Comparison of ENCODE assay signal across 1 cellular context in the genomic region with DNA sequence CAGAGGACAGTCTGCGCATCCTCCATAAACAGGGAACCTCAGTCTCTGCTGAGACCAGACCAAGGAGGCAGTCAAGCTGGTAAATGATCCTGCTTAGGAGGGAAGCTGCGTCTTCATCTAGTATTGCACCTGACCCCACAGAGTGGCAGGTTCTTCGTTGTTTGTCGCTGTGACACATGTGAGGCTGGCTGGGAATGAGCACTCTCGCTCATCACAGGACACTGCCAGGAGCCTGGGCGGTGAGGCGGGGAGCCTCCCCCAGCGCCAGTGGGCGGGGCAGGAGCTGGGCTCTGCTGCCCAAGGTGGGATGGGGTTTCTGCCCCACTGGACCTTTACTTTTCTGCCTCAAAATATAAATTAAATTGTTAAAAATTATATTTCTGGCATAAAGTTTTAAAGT.
TF ChIP-seq lines count a peak whose summit lies in the region.

No MANE protein-coding gene starts in this region.

TF ChIP-seq in H1, 55 proteins besides CTCF, POLR2A, EP300 and RAD21:
- TF ChIP-seq, protein P1, sequence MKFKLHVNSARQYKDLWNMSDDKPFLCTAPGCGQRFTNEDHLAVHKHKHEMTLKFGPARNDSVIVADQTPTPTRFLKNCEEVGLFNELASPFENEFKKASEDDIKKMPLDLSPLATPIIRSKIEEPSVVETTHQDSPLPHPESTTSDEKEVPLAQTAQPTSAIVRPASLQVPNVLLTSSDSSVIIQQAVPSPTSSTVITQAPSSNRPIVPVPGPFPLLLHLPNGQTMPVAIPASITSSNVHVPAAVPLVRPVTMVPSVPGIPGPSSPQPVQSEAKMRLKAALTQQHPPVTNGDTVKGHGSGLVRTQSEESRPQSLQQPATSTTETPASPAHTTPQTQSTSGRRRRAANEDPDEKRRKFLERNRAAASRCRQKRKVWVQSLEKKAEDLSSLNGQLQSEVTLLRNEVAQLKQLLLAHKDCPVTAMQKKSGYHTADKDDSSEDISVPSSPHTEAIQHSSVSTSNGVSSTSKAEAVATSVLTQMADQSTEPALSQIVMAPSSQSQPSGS (IDR thresholded peaks at IDR 0.05; ENCODE audit: low read length) = no peak
- no peak for TF ChIP-seq EGR1 (IDR thresholded peaks at IDR 0.05; ENCODE audit: borderline replicate concordance, low read depth, low read length)
- no peak for TF ChIP-seq CREB1 (IDR thresholded peaks at IDR 0.05)
- no peak for TF ChIP-seq MAFK (IDR thresholded peaks at IDR 0.05; ENCODE audit: low read depth, low read length)
- TF ChIP-seq HDAC2 (IDR thresholded peaks at IDR 0.05; ENCODE audit: borderline replicate concordance in 1 of 2, low read depth in 2 of 2, low read length in 2 of 2) = no peak
- no peak for TF ChIP-seq GTF2F1 (IDR thresholded peaks at IDR 0.05; ENCODE audit: borderline replicate concordance, low read depth, low read length)
- TF ChIP-seq CTBP2 (IDR thresholded peaks at IDR 0.05; ENCODE audit: borderline replicate concordance, insufficient read depth, insufficient read length, low read length) = no peak
- TF ChIP-seq SUZ12 (IDR thresholded peaks at IDR 0.05; ENCODE audit: low read length) = no peak
- no peak for TF ChIP-seq GABPA (IDR thresholded peaks at IDR 0.05; ENCODE audit: borderline replicate concordance, insufficient read depth, low read length)
- TF ChIP-seq, protein P2, sequence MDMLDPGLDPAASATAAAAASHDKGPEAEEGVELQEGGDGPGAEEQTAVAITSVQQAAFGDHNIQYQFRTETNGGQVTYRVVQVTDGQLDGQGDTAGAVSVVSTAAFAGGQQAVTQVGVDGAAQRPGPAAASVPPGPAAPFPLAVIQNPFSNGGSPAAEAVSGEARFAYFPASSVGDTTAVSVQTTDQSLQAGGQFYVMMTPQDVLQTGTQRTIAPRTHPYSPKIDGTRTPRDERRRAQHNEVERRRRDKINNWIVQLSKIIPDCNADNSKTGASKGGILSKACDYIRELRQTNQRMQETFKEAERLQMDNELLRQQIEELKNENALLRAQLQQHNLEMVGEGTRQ (IDR thresholded peaks at IDR 0.05; ENCODE audit: low read length) = no peak
- no peak for TF ChIP-seq NANOG (IDR thresholded peaks at IDR 0.05; ENCODE audit: insufficient read depth, low read depth, low read length, poor library complexity, severe bottlenecking)
- TF ChIP-seq CBX5 (IDR thresholded peaks at IDR 0.05; ENCODE audit: low read depth, low read length) = no peak
- no peak for TF ChIP-seq SP2 (IDR thresholded peaks at IDR 0.05; ENCODE audit: low read length)
